In the genomic region with DNA sequence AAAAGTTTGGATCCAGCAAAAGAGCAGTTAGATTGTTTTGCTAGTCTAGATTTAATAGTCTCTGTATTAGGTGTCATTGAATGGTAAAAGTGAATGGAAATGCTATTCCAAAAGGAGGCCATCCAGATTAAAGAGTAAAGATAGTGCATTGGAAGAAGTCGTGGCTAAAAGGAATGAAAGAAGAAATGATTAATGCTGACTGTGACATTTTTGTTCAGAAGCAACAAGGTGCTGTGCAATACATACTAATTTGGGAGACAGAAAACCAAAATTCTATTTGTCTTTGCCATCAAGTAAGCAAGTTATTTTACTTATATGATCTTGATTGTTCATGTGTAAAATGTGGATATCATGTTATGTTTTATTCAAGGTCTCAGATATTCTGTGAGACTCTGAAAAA, we compare ENCODE assay signal across 15 cellular contexts.
"Had no signal": no experiment of that assay in that cellular context is flagged by ENCODE, and none has a peak within 500 bp of the region (broad histone marks: within the 10 kb centered on the region; RNA-seq: fewer than 3 reads in every experiment).

No MANE protein-coding gene starts in this region.

- H3K4me1 Mint-ChIP-seq: nephron had no signal

- H3K4me2 ChIP-seq: SK-N-SH had no signal

- H3K4me3 ChIP-seq: coronary artery, lower lobe of right lung, sigmoid colon, upper lobe of right lung had no signal

- H3K27me3 Mint-ChIP-seq: central memory CD8-positive, alpha-beta T cell had no signal

- H3K27ac ChIP-seq: brain microvascular endothelial cell, coronary artery, lower lobe of right lung, sigmoid colon, upper lobe of right lung had no signal

- H3K9me3 Mint-ChIP-seq: central memory CD8-positive, alpha-beta T cell; nephron; stimulated activated effector memory CD8-positive, alpha-beta T cell treated with anti-CD3 and anti-CD28 coated beads, Interleukin-12 subunit alpha, Interleukin-12 subunit beta, amount 100 ng/mL, for 72 hours had no signal

- ATAC-seq: lower lobe of right lung, upper lobe of right lung had no signal

- DNase-seq: activated gamma-delta T cell; aorta; brain microvascular endothelial cell; lower lobe of right lung; nucleus accumbens; sigmoid colon; SK-N-SH; stimulated activated CD4-positive, alpha-beta T cell treated with anti-CD3 and anti-CD28 coated beads, Interleukin-4, amount 100 ng/mL, for 24 hours; upper lobe of right lung had no signal

- H3K27ac Mint-ChIP-seq: nephron had no signal

- FAIRE-seq: frontal cortex, keratinocyte had no signal

- H3K4me1 ChIP-seq: lower lobe of right lung, sigmoid colon, upper lobe of right lung had no signal

- H3K9me3 ChIP-seq: lower lobe of right lung, sigmoid colon, SK-N-SH, upper lobe of right lung had no signal

- H3K4me3 Mint-ChIP-seq: central memory CD8-positive, alpha-beta T cell; nephron; stimulated activated effector memory CD8-positive, alpha-beta T cell treated with anti-CD3 and anti-CD28 coated beads, Interleukin-12 subunit alpha, Interleukin-12 subunit beta, amount 100 ng/mL, for 72 hours had no signal

- H3K9ac ChIP-seq: SK-N-SH had no signal

- H3K27me3 ChIP-seq: brain microvascular endothelial cell, sigmoid colon, upper lobe of right lung had no signal
